In the genomic region with DNA sequence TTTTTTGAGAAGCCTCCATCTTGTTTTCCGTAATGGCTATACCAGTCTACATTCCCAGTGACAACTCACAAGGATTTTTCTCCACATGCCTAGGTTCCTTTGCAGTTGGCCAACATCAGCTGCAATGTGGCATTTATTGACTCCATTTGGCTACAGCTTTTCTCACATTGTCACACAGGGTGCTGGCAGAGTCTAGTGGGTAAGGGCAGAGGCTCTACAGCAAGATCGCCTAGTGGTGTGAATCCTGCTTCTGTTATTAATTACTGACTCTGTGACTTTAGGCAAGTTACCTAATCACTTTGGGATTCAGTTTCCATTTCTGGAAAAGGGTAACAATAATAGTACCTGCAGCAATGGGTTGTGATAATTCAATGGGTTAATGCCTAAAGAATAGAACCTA, we compare ENCODE assay signal across 30 cellular contexts. TPM values are rescaled to one million over a fixed set of nuclear protein-coding genes. Genes with fewer than 3 reads are reported as not detected.
DNase-seq lines count a peak whose midpoint lies in the region; ATAC-seq and TF ChIP-seq lines count a peak whose summit lies in the region.
"Had no signal": no experiment of that assay in that cellular context is flagged by ENCODE, and none has a peak within 500 bp of the region (broad histone marks: within the 10 kb centered on the region; RNA-seq: fewer than 3 reads in every experiment).

No MANE protein-coding gene starts in this region.

- no peak overlapping the region for H2BK120ac ChIP-seq in mesenchymal stem cell (ENCODE audit: low read depth, low read length)

- H4K91ac ChIP-seq in mesenchymal stem cell (ENCODE audit: low read length): no peak overlapping the region

- POLR2A ChIA-PET in PC-3 (lab: Charles Lee; ENCODE audit: unreplicated experiment): no interaction called here

- BruUV-seq in PC-3 (replicated peaks; lab: Mats Ljungman, UMichigan): no TSS peak

- H3K27ac Mint-ChIP-seq in activated T-cell treated with anti-CD3 and anti-CD28 coated beads, Interleukin-2, amount 50 U/mL, for 72 hours: no peak overlapping the region
- H3K27ac Mint-ChIP-seq: activated B cell treated with CpG ODN at 0.5 μM for 24 hours, brain, T-cell had no signal

- H2BK15ac ChIP-seq in mesenchymal stem cell (ENCODE audit: low read depth, poor library complexity, severe bottlenecking): no peak overlapping the region

- no peak overlapping the region for H2AFZ ChIP-seq in PC-3 (ENCODE audit: low read length)
- no peak overlapping the region for H2AFZ ChIP-seq in mesenchymal stem cell (ENCODE audit: low read depth, low read length)

- peaks cover 0 to 3% of the 10 kb centered on the region in 2 donors for H3K9me3 Mint-ChIP-seq in activated T-cell treated with anti-CD3 and anti-CD28 coated beads, Interleukin-2, amount 50 U/mL, for 72 hours
- H3K9me3 Mint-ChIP-seq: brain, T-cell had no signal

- H3K14ac ChIP-seq in mesenchymal stem cell (ENCODE audit: low read length in 2 of 2): no peak overlapping the region

- H3K23ac ChIP-seq in mesenchymal stem cell (ENCODE audit: low read length in 2 of 2): no peak overlapping the region

- H3K9me2 ChIP-seq in PC-3 (replicated peaks; ENCODE audit: low read length): no peaks in the 10 kb centered on the region

- H3K27me3 ChIP-seq in PC-3 (ENCODE audit: low read length): no peaks in the 10 kb centered on the region
- no peaks in the 10 kb centered on the region for H3K27me3 ChIP-seq in mesenchymal stem cell (ENCODE audit: control insufficient read depth in 1 of 2, insufficient read depth in 1 of 2, low read length in 2 of 2)
- H3K27me3 ChIP-seq: BLaER1, gastroesophageal sphincter, pancreas, suprapubic skin, upper lobe of right lung had no signal

- intact Hi-C loops in PC-3 (cut with micrococcal nuclease): no loop called here

- no peak overlapping the region for H3K4me3 Mint-ChIP-seq in activated T-cell treated with anti-CD3 and anti-CD28 coated beads, Interleukin-2, amount 50 U/mL, for 72 hours
- H3K4me3 Mint-ChIP-seq: activated B cell treated with CpG ODN at 0.5 μM for 24 hours, brain, T-cell had no signal

- no peaks in the 10 kb centered on the region for H4K20me1 ChIP-seq in PC-3 (ENCODE audit: low read length)
- H4K20me1 ChIP-seq: BLaER1 had no signal

- H2AK5ac ChIP-seq in mesenchymal stem cell (ENCODE audit: low read length, severe bottlenecking): no peak overlapping the region

- peaks cover 6% of the 10 kb centered on the region for H3K27me3 Mint-ChIP-seq in activated T-cell treated with anti-CD3 and anti-CD28 coated beads, Interleukin-2, amount 50 U/mL, for 72 hours (ENCODE audit: low read depth)
- H3K27me3 Mint-ChIP-seq: activated B cell treated with CpG ODN at 0.5 μM for 24 hours, brain had no signal

- H3K9ac ChIP-seq in PC-3 (ENCODE audit: low read length): no peak overlapping the region
- H3K9ac ChIP-seq in mesenchymal stem cell (ENCODE audit: low read length): no peak overlapping the region
- H3K9ac ChIP-seq: BLaER1 had no signal

- H4K8ac ChIP-seq in mesenchymal stem cell (ENCODE audit: low read length): no peak overlapping the region

- H3K4me1 ChIP-seq in PC-3 (ENCODE audit: insufficient read depth, low read length) (peaks cover 6% of the 10 kb centered on the region), mesenchymal stem cell (ENCODE audit: control insufficient read depth, insufficient read depth, low read depth, low read length) (peaks cover 8% of the 10 kb centered on the region)
- H3K4me1 ChIP-seq: gastroesophageal sphincter, pancreas, SJSA1, upper lobe of right lung had no signal

- H3K9me3 ChIP-seq in PC-3 (ENCODE audit: low read length): no peaks in the 10 kb centered on the region
- no peaks in the 10 kb centered on the region for H3K9me3 ChIP-seq in mesenchymal stem cell (ENCODE audit: control insufficient read depth, low read length)
- H3K9me3 ChIP-seq: A549, BLaER1, gastroesophageal sphincter, pancreas, SJSA1, suprapubic skin, upper lobe of right lung had no signal

- H3K4me3 ChIP-seq in PC-3 (ENCODE audit: low read length): no peak overlapping the region
- H3K4me3 ChIP-seq in mesenchymal stem cell (ENCODE audit: insufficient read depth in 1 of 2, low read depth in 1 of 2, low read length in 2 of 2): no peak overlapping the region
- H3K4me3 ChIP-seq: A549, BLaER1, gastroesophageal sphincter, lung, pancreas, SJSA1, skin epidermis, suprapubic skin, upper lobe of right lung had no signal

- no peak for ATAC-seq in PC-3
- no peak for ATAC-seq in GM21515 (IDR thresholded peaks at IDR 0.05; ENCODE audit: unreplicated experiment)
- no peak for ATAC-seq in activated T-cell treated with anti-CD3 and anti-CD28 coated beads, Interleukin-2, amount 50 U/mL, for 72 hours (replicated peaks in 1 of 2)
- ATAC-seq: A549, gastroesophageal sphincter, pancreas, T-cell, upper lobe of right lung had no signal

- H3K36me3 Mint-ChIP-seq in activated T-cell treated with anti-CD3 and anti-CD28 coated beads, Interleukin-2, amount 50 U/mL, for 72 hours (ENCODE audit: insufficient read depth in 2 of 2): no peaks in the 10 kb centered on the region
- H3K36me3 Mint-ChIP-seq: brain, T-cell had no signal

- peaks cover 34% of the 10 kb centered on the region for H3K4me1 Mint-ChIP-seq in activated T-cell treated with anti-CD3 and anti-CD28 coated beads, Interleukin-2, amount 50 U/mL, for 72 hours (ENCODE audit: low read depth)
- H3K4me1 Mint-ChIP-seq: brain had no signal

- no peaks in the 10 kb centered on the region for H3F3A ChIP-seq in PC-3 (ENCODE audit: low read length, unreplicated experiment)

- H3K27ac ChIP-seq in PC-3 (ENCODE audit: low read length) (0 out of 2 replicates have a peak overlapping the region, but pooled peaks have one; percentile 34), mesenchymal stem cell (ENCODE audit: low read length, poor library complexity, severe bottlenecking) (peak overlapping the region; percentile 8)
- H3K27ac ChIP-seq: A549, BLaER1, gastroesophageal sphincter, pancreas, RWPE1, SJSA1, suprapubic skin, upper lobe of right lung had no signal

- H3K4me2 ChIP-seq in PC-3 (ENCODE audit: low read length) (no peak overlapping the region), mesenchymal stem cell (ENCODE audit: low read length, poor library complexity, severe bottlenecking) (no peak overlapping the region)
- H3K4me2 ChIP-seq: A549, BLaER1 had no signal

- peak; percentile 27 for DNase-seq in AG08395 (ENCODE audit: low spot score)
- DNase-seq in GM03348 (ENCODE audit: low spot score): peak; percentile 20
- DNase-seq in PC-3: no peak
- DNase-seq in mesenchymal stem cell: no peak
- no peak for DNase-seq in activated CD4-positive, alpha-beta T cell treated with anti-CD3 and anti-CD28 coated beads for 48 hours
- no peak for DNase-seq in mucosa of gallbladder (ENCODE audit: low spot score)
- no peak for DNase-seq in activated T-cell treated with anti-CD3 and anti-CD28 coated beads, Interleukin-2, amount 50 U/mL, for 72 hours
- DNase-seq: activated B cell treated with CpG ODN at 0.5 μM for 24 hours; activated naive CD4-positive, alpha-beta T cell treated with Interleukin-2 at 50 U/mL for 16 hours; DMS153; hippocampal formation; NCI-H1092; NCI-H187; NCI-H2171; NCI-H510A treated with DMSO at 0.1 percent for 48 hours; pancreas; retina; stimulated activated naive CD4-positive, alpha-beta T cell; T-cell; upper lobe of right lung had no signal

- H3K4ac ChIP-seq in mesenchymal stem cell (ENCODE audit: low read depth in 1 of 2, low read length in 2 of 2): no peak overlapping the region

- no peaks in the 10 kb centered on the region for H3K79me2 ChIP-seq in PC-3 (ENCODE audit: low read length)

- TF ChIP-seq CTCF in PC-3 (conservative IDR thresholded peaks at IDR 0.05; ENCODE audit: low read depth, low read length): no peak

- no peak overlapping the region for H2BK12ac ChIP-seq in mesenchymal stem cell (ENCODE audit: low read length in 2 of 2)

- CTCF ChIA-PET in PC-3 (lab: Charles Lee): no interaction called here

- H3K36me3 ChIP-seq in PC-3 (ENCODE audit: low read depth, low read length) (no peaks in the 10 kb centered on the region), mesenchymal stem cell (ENCODE audit: control insufficient read depth in 1 of 2, insufficient read depth in 2 of 2, low read depth in 1 of 2, low read length in 2 of 2) (no peaks in the 10 kb centered on the region)
- H3K36me3 ChIP-seq: BLaER1, gastroesophageal sphincter, pancreas, SJSA1, suprapubic skin, upper lobe of right lung had no signal

- no peak overlapping the region for H2BK5ac ChIP-seq in mesenchymal stem cell (ENCODE audit: low read depth, low read length, poor library complexity, severe bottlenecking)

- whole genome bisulfite sequencing in mesenchymal stem cell: 89% methylated on average over 2 of the region's 2 CpGs

- no peaks in the 10 kb centered on the region for H3K79me1 ChIP-seq in mesenchymal stem cell (replicated peaks; ENCODE audit: low read length, poor library complexity, severe bottlenecking)

- no peak overlapping the region for H3K18ac ChIP-seq in mesenchymal stem cell (ENCODE audit: low read depth in 1 of 2, low read length in 2 of 2)

RNA-seq across cellular contexts. Expression of a gene that starts 59.7 kb away (rescaled TPM):
- total RNA-seq in PC-3 (2014; rRNA removed): 4.9 and 7.9 TPM in 2 replicates
- 31.6 TPM for polyA plus RNA-seq in mesenchymal stem cell (2013, experiment 1 of 2)
- polyA plus RNA-seq in mesenchymal stem cell (2013, experiment 2 of 2): 31.1 TPM
- 10.0 TPM for total RNA-seq in mucosa of gallbladder
- 10 to 100 TPM; 10.9 to 32.4 TPM for total RNA-seq in activated T-cell treated with anti-CD3 and anti-CD28 coated beads, Interleukin-2, amount 50 U/mL, for 72 hours
- total RNA-seq: activated B cell treated with CpG ODN at 0.5 μM for 24 hours had no signal

Comparison
In these comparisons a context has a peak if more than half of its experiments do, and no peak if none do; other contexts are left out.
1. DNase-seq: peak in AG08395 (single experiment) and GM03348 (single experiment); none in PC-3 (single experiment), mesenchymal stem cell (single experiment), activated CD4-positive, alpha-beta T cell treated with anti-CD3 and anti-CD28 coated beads for 48 hours (single experiment), mucosa of gallbladder (single experiment) and activated T-cell treated with anti-CD3 and anti-CD28 coated beads, Interleukin-2, amount 50 U/mL, for 72 hours (0 of 2).